Comparison of ENCODE assay signal across 1 cellular context in the genomic region with DNA sequence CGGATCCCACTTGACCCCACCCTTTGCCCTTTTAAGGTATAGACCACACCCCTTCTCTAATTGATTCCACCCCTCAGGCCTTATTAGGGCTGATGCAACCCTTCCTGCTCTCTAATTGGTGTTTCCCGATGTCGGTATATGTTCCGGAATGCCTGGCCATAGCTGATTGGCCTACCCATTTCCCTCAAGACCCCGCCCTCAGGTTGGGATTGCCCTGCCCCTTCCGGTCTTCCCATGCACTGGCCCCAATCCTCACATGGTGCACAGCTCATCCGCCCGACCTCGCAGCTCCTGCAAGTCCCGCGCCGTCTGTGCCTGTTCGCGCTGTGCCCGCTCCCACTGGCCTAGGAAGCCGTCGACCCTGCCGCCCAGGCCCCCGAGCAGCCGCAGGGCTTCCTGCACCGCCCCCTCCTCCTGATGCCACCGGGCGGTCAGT.
TF ChIP-seq lines count a peak whose summit lies in the region.

No MANE protein-coding gene starts in this region.

TF ChIP-seq in GM23338, 12 proteins besides CTCF, POLR2A, EP300 and RAD21 (continued from another document):
- TF ChIP-seq, protein P1, sequence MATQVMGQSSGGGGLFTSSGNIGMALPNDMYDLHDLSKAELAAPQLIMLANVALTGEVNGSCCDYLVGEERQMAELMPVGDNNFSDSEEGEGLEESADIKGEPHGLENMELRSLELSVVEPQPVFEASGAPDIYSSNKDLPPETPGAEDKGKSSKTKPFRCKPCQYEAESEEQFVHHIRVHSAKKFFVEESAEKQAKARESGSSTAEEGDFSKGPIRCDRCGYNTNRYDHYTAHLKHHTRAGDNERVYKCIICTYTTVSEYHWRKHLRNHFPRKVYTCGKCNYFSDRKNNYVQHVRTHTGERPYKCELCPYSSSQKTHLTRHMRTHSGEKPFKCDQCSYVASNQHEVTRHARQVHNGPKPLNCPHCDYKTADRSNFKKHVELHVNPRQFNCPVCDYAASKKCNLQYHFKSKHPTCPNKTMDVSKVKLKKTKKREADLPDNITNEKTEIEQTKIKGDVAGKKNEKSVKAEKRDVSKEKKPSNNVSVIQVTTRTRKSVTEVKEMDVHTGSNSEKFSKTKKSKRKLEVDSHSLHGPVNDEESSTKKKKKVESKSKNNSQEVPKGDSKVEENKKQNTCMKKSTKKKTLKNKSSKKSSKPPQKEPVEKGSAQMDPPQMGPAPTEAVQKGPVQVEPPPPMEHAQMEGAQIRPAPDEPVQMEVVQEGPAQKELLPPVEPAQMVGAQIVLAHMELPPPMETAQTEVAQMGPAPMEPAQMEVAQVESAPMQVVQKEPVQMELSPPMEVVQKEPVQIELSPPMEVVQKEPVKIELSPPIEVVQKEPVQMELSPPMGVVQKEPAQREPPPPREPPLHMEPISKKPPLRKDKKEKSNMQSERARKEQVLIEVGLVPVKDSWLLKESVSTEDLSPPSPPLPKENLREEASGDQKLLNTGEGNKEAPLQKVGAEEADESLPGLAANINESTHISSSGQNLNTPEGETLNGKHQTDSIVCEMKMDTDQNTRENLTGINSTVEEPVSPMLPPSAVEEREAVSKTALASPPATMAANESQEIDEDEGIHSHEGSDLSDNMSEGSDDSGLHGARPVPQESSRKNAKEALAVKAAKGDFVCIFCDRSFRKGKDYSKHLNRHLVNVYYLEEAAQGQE (IDR thresholded peaks at IDR 0.05; ENCODE audit: unreplicated experiment) = no peak
